ENCODE assay signal across 1 cellular context in genomic region chr6:26295691-26296555, GRCh38.
TF ChIP-seq lines count a peak whose summit lies in the region.

No MANE protein-coding gene starts in this region.

TF ChIP-seq in GM23338, 12 proteins besides CTCF, POLR2A, EP300 and RAD21 (continued from another document):
- no peak for TF ChIP-seq JUNB (IDR thresholded peaks at IDR 0.05; ENCODE audit: unreplicated experiment)
- TF ChIP-seq, protein P1, sequence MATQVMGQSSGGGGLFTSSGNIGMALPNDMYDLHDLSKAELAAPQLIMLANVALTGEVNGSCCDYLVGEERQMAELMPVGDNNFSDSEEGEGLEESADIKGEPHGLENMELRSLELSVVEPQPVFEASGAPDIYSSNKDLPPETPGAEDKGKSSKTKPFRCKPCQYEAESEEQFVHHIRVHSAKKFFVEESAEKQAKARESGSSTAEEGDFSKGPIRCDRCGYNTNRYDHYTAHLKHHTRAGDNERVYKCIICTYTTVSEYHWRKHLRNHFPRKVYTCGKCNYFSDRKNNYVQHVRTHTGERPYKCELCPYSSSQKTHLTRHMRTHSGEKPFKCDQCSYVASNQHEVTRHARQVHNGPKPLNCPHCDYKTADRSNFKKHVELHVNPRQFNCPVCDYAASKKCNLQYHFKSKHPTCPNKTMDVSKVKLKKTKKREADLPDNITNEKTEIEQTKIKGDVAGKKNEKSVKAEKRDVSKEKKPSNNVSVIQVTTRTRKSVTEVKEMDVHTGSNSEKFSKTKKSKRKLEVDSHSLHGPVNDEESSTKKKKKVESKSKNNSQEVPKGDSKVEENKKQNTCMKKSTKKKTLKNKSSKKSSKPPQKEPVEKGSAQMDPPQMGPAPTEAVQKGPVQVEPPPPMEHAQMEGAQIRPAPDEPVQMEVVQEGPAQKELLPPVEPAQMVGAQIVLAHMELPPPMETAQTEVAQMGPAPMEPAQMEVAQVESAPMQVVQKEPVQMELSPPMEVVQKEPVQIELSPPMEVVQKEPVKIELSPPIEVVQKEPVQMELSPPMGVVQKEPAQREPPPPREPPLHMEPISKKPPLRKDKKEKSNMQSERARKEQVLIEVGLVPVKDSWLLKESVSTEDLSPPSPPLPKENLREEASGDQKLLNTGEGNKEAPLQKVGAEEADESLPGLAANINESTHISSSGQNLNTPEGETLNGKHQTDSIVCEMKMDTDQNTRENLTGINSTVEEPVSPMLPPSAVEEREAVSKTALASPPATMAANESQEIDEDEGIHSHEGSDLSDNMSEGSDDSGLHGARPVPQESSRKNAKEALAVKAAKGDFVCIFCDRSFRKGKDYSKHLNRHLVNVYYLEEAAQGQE (IDR thresholded peaks at IDR 0.05; ENCODE audit: unreplicated experiment), result no peak
